In the genomic region with DNA sequence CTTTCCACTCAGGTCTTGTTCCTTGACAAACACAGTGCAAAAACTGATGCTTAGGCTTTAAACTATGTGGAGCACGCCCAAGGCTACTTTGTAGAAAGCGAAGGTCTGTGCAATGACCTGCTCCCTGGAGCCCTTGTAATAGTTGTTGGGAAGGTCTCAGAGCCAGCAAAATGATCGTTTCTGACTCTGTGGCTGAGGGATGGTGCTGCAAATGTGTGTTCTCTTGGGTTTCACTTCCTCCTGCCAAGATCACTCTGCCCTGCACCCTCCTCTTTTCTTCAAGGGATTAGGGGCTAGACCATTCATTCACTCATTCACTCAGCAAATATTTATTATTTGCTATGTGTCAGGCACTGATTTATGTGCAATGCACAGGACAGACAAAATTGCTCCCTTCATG, we compare ENCODE assay signal across 11 cellular contexts.
DNase-seq lines count a peak whose midpoint lies in the region; ATAC-seq and TF ChIP-seq lines count a peak whose summit lies in the region.
"Had no signal": no experiment of that assay in that cellular context is flagged by ENCODE, and none has a peak within 500 bp of the region (broad histone marks: within the 10 kb centered on the region; RNA-seq: fewer than 3 reads in every experiment).

No MANE protein-coding gene starts in this region.

- H3K9me3 Mint-ChIP-seq in osteocyte (ENCODE audit: unreplicated experiment) = no peaks in the 10 kb centered on the region

- H3K4me3 ChIP-seq in tibial artery = no peak overlapping the region
- H3K4me3 ChIP-seq: Peyer's patch had no signal

- H3K27me3 Mint-ChIP-seq in osteocyte (ENCODE audit: unreplicated experiment) = no peaks in the 10 kb centered on the region

- no peaks in the 10 kb centered on the region for H3K36me3 Mint-ChIP-seq in osteocyte (ENCODE audit: unreplicated experiment)

- H3K36me3 ChIP-seq in tibial artery = no peaks in the 10 kb centered on the region
- H3K36me3 ChIP-seq: Peyer's patch had no signal

- H3K4me3 Mint-ChIP-seq in osteocyte (ENCODE audit: unreplicated experiment) = no peak overlapping the region

- H3K4me1 Mint-ChIP-seq in osteocyte (ENCODE audit: unreplicated experiment) = peaks cover 47% of the 10 kb centered on the region

- peak overlapping the region; percentile 80 for H3K27ac Mint-ChIP-seq in osteocyte (ENCODE audit: unreplicated experiment)

- H3K9me3 ChIP-seq in tibial artery = no peaks in the 10 kb centered on the region
- H3K9me3 ChIP-seq: Peyer's patch had no signal

- DNase-seq in NOMO-1 (lab: John Stamatoyannopoulos, UW; ENCODE audit: unreplicated experiment in 2 of 2) (peak; percentile 85 to 90), osteocyte (ENCODE audit: extremely low spot score, unreplicated experiment) (no peak), tibial artery (no peak), NCI-H1694 (lab: John Stamatoyannopoulos, UW) (no peak), NCI-H2171 treated with DMSO at 0.1 percent for 48 hours (lab: John Stamatoyannopoulos, UW) (no peak)
- no peak for DNase-seq in activated T-cell treated with anti-CD3 and anti-CD28 coated beads, Interleukin-2, amount 50 U/mL, for 1 hour
- DNase-seq: activated CD4-positive, alpha-beta T cell treated with anti-CD3 and anti-CD28 coated beads for 4 hours; Kasumi-1 had no signal

- H3K4me1 ChIP-seq in tibial artery = peaks cover 0 to 24% (median 6%) of the 10 kb centered on the region in 4 donors

- TF ChIP-seq CTCF in osteocyte (IDR thresholded peaks at IDR 0.05) (no peak), tibial artery (IDR thresholded peaks at IDR 0.05) (no peak)

- ATAC-seq in GM19043 (IDR thresholded peaks at IDR 0.05; ENCODE audit: low read depth, unreplicated experiment) (peak; percentile 88), HG02798 (IDR thresholded peaks at IDR 0.05; ENCODE audit: poor library complexity, unreplicated experiment) (peak; percentile 77)

- intact Hi-C loops in tibial artery (cut with DNase I; ENCODE audit: low total_unique reads) = no loop called here

- H3K27ac ChIP-seq in tibial artery = no peak overlapping the region

- H3K27me3 ChIP-seq in tibial artery = no peaks in the 10 kb centered on the region
- H3K27me3 ChIP-seq: Peyer's patch had no signal

Comparison
In these comparisons a context has a peak if more than half of its experiments do, and no peak if none do; other contexts are left out.
1. DNase-seq: peak in NOMO-1 (2 of 2); none in osteocyte (single experiment), tibial artery (0 of 2), NCI-H1694 (single experiment), NCI-H2171 treated with DMSO at 0.1 percent for 48 hours (single experiment) and activated T-cell treated with anti-CD3 and anti-CD28 coated beads, Interleukin-2, amount 50 U/mL, for 1 hour (single experiment).